In the genomic region with DNA sequence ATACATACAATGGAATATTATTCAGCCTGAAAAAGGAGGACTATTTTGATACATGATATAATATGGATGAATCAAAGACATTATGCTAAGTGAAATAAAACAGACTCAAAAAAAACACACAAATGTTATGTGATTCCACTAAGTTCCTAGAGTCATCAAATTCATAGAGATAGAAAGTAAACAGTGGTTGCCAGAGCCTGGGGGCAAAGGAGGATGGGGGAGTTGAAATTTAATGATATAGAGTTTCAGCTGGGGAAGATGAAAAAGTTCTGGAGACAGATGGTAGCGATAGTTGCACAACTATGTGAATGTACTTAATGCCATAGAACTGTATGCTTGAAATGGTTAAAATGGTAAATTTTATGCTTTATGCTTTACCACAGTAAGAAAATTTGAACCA, we compare ENCODE assay signal across 28 cellular contexts.
"Had no signal": no experiment of that assay in that cellular context is flagged by ENCODE, and none has a peak within 500 bp of the region (broad histone marks: within the 10 kb centered on the region; RNA-seq: fewer than 3 reads in every experiment).

No MANE protein-coding gene starts in this region.

- DNase-seq: activated CD4-positive, alpha-beta T cell treated with anti-CD3 and anti-CD28 coated beads for 1 hour; activated CD4-positive, alpha-beta T cell treated with anti-CD3 and anti-CD28 coated beads for 48 hours; activated CD4-positive, CD25-positive, alpha-beta regulatory T cell; activated CD8-positive, alpha-beta T cell treated with anti-CD3 and anti-CD28 coated beads for 36 hours; activated effector memory CD4-positive, alpha-beta T cell treated with anti-CD3 and anti-CD28 coated beads, Interleukin-2, amount 50 U/mL, for 16 hours; activated naive CD4-positive, alpha-beta T cell; activated naive CD4-positive, alpha-beta T cell treated with anti-CD3 and anti-CD28 coated beads, Interleukin-2, amount 50 U/mL, for 16 hours; activated naive CD8-positive, alpha-beta T cell treated with anti-CD3 and anti-CD28 coated beads for 36 hours; activated T-cell treated with anti-CD3 and anti-CD28 coated beads, Interleukin-2, amount 50 U/mL, for 1 hour; activated T-cell treated with anti-CD3 and anti-CD28 coated beads, Interleukin-2, amount 50 U/mL, for 72 hours; amniotic stem cell; aorta; Karpas-422; KBM-7; MG63; NCI-H1048; NCI-H1105 treated with DMSO at 0.1 percent for 48 hours; NCI-H1436; NCI-H1694 treated with DMSO at 0.1 percent for 48 hours; NCI-H2029; NCI-H2107; NCI-H226; NCI-H446 treated with DMSO at 0.1 percent for 48 hours; NCI-H524; Right ventricle myocardium superior; T1000; WERI-Rb-1 had no signal

- ATAC-seq: activated CD8-positive, alpha-beta T cell treated with anti-CD3 and anti-CD28 coated beads for 36 hours; activated T-cell treated with anti-CD3 and anti-CD28 coated beads, Interleukin-2, amount 50 U/mL, for 72 hours; activated T-helper 17 cell treated with anti-CD3 and anti-CD28 coated beads, Interleukin-2, amount 50 U/mL, for 72 hours had no signal
